In the genomic region with DNA sequence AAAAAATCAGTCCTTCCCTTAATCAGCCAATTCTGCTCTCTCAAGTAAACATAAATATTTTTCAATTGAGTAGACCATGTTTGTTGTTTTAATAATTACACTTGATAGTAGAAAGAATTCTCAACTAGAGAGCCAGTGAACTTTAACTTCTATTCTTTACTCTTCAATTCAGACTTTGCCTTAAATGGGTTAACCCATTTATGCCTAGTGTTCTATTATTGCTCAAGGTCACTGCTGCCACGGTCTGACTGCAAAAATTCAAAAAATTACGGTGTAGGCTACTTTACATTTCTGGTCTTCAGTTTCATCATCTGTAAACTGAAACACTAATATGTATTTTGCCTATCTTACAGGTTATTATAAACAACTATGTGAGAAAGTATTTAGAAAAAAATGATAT, we compare ENCODE assay signal across 21 cellular contexts.
DNase-seq lines count a peak whose midpoint lies in the region; ATAC-seq, FAIRE-seq and TF ChIP-seq lines count a peak whose summit lies in the region.
"Had no signal": no experiment of that assay in that cellular context is flagged by ENCODE, and none has a peak within 500 bp of the region (broad histone marks: within the 10 kb centered on the region; RNA-seq: fewer than 3 reads in every experiment).

No MANE protein-coding gene starts in this region.

- no peaks in the 10 kb centered on the region for H3K27me3 ChIP-seq in HepG2 (ENCODE audit: control insufficient read depth in 1 of 2, insufficient read depth in 2 of 2, low read length in 2 of 2)
- no peaks in the 10 kb centered on the region for H3K27me3 ChIP-seq in right lobe of liver
- H3K27me3 ChIP-seq in hepatocyte, result no peaks in the 10 kb centered on the region
- H3K27me3 ChIP-seq: BLaER1 had no signal

- DNase-seq in HepG2 (ENCODE audit: low spot score), result no peak
- DNase-seq in right lobe of liver, result no peak
- no peak for DNase-seq in memory B cell (ENCODE audit: low spot score in 2 of 2)
- no peak for DNase-seq in GF-D8 (lab: John Stamatoyannopoulos, UW)
- no peak for DNase-seq in hepatocyte (ENCODE audit: low spot score)
- DNase-seq: Calu3; CD4-positive, CD25-positive, alpha-beta regulatory T cell; COR-L47; DMS153; DND-41; GM23248; H7; HCEC 1CT had no signal

- POLR2A ChIA-PET in HepG2 (lab: Yijun Ruan, JAX), result no interaction called here

- no peak overlapping the region for H3K4me3 Mint-ChIP-seq in memory B cell
- H3K4me3 Mint-ChIP-seq: B cell; CD4-positive, CD25-positive, alpha-beta regulatory T cell had no signal

- TF ChIP-seq CTCF in HepG2 (CRISPR knock-in tag; IDR thresholded peaks at IDR 0.05) (no peak), right lobe of liver (IDR thresholded peaks at IDR 0.05) (no peak), hepatocyte (IDR thresholded peaks at IDR 0.05; ENCODE audit: poor library complexity) (no peak)

- H2AFZ ChIP-seq in HepG2 (ENCODE audit: low read length) (no peak overlapping the region), hepatocyte (no peak overlapping the region)
- H2AFZ ChIP-seq: GM23248 had no signal

- peaks cover 2% of the 10 kb centered on the region for H3K79me2 ChIP-seq in HepG2 (ENCODE audit: insufficient read depth, low read length)
- H3K79me2 ChIP-seq in hepatocyte, result no peaks in the 10 kb centered on the region

- in situ Hi-C loops in HepG2 (cut with HindIII; ENCODE audit: extremely low pct_ligation_motif_present, low pct_unique_long_range_greater_than_20kb), result no loop called here

- TF ChIP-seq EP300 in HepG2 (IDR thresholded peaks at IDR 0.05; ENCODE audit: low read depth in 2 of 2, low read length in 2 of 2) (no peak), HepG2 (CRISPR knock-in tag; IDR thresholded peaks at IDR 0.05; ENCODE audit: borderline replicate concordance) (no peak)

- H3K36me3 Mint-ChIP-seq in memory B cell, result peaks cover 33% of the 10 kb centered on the region

- H4K20me1 ChIP-seq in HepG2 (ENCODE audit: insufficient read depth, low read length) (no peaks in the 10 kb centered on the region), hepatocyte (ENCODE audit: insufficient read depth, poor library complexity, severe bottlenecking) (no peaks in the 10 kb centered on the region)
- H4K20me1 ChIP-seq: BLaER1 had no signal

- no peak overlapping the region for H3K9ac ChIP-seq in HepG2 (ENCODE audit: insufficient read depth, low read depth, low read length)
- H3K9ac ChIP-seq: BLaER1, GM23248 had no signal

- no peaks in the 10 kb centered on the region for H3K27me3 Mint-ChIP-seq in memory B cell
- H3K27me3 Mint-ChIP-seq: B cell; CD4-positive, CD25-positive, alpha-beta regulatory T cell had no signal

- peak overlapping the region; percentile 63 for H3K27ac Mint-ChIP-seq in memory B cell
- H3K27ac Mint-ChIP-seq: B cell had no signal

- CTCF ChIA-PET in HepG2 (lab: Yijun Ruan, JAX; ENCODE audit: low intra/inter-chr PET ratio, low total read pairs), result no interaction called here

- no peak for TF ChIP-seq RAD21 in HepG2 (CRISPR knock-in tag; IDR thresholded peaks at IDR 0.05)

- H3K4me3 ChIP-seq in HepG2 (replicated peaks in 1 of 3; ENCODE audit: insufficient read depth in 1 of 3, low read depth in 2 of 3, low read length in 3 of 3) (no peak overlapping the region), right lobe of liver (no peak overlapping the region), hepatocyte (no peak overlapping the region)
- H3K4me3 ChIP-seq: BLaER1, GM12878, GM23248 had no signal

- H3K4me1 Mint-ChIP-seq in memory B cell, result no peaks in the 10 kb centered on the region
- H3K4me1 Mint-ChIP-seq: B cell had no signal

- TF ChIP-seq POLR2A in HepG2 (IDR thresholded peaks at IDR 0.05; ENCODE audit: insufficient read depth in 1 of 2, low read depth in 2 of 2, low read length in 2 of 2) (no peak), right lobe of liver (IDR thresholded peaks at IDR 0.05) (no peak)

- H3K36me3 ChIP-seq in HepG2 (replicated peaks in 1 of 2; ENCODE audit: control insufficient read depth in 1 of 2, insufficient read depth in 2 of 2, low read length in 2 of 2) (peaks cover 9 to 68% of the 10 kb centered on the region in 2 experiments), right lobe of liver (peaks cover 0 to 21% (median 2%) of the 10 kb centered on the region in 4 donors), hepatocyte (replicated peaks; ENCODE audit: insufficient read depth, low read depth) (no peaks in the 10 kb centered on the region)

- H3K9me3 Mint-ChIP-seq in memory B cell, result no peaks in the 10 kb centered on the region
- H3K9me3 Mint-ChIP-seq: CD4-positive, CD25-positive, alpha-beta regulatory T cell had no signal

- peaks cover 13% of the 10 kb centered on the region for H3K4me1 ChIP-seq in HepG2 (ENCODE audit: insufficient read depth, low read length)
- H3K4me1 ChIP-seq in right lobe of liver, result peaks cover 0 to 14% (median 4%) of the 10 kb centered on the region in 4 donors
- H3K4me1 ChIP-seq in hepatocyte (ENCODE audit: insufficient read depth), result no peaks in the 10 kb centered on the region
- H3K4me1 ChIP-seq: BLaER1 had no signal

- WGBS in HepG2 (ENCODE audit: low lambda C conversion rate), result 53% methylated on average over 2 of the region's 2 CpGs
- WGBS in right lobe of liver (ENCODE audit: insufficient coverage, low coverage, low lambda C conversion rate, missing lambda C conversion rate), result 23% methylated on average over 2 of the region's 2 CpGs
- 70% methylated on average over 2 of the region's 2 CpGs for WGBS in hepatocyte (ENCODE audit: low lambda C conversion rate, missing lambda C conversion rate)

- FAIRE-seq in HepG2 (lab: Jason Lieb, UNC) (no peak), islet of Langerhans (lab: Jason Lieb, UNC) (peak; percentile 71)
- FAIRE-seq: A204.1, GM12878, H1 had no signal

- intact Hi-C loops in HepG2 (cut with micrococcal nuclease; ENCODE audit: unreplicated experiment) (loop anchor here (10.0 kb wide), 1 partner anchor 357 kb away; no protein-coding TSS in a partner anchor), right lobe of liver (cut with DNase I) (no loop called here)

- H3K27ac ChIP-seq in HepG2 (ENCODE audit: extremely low read length, insufficient read depth, low read length), result no peak overlapping the region
- H3K27ac ChIP-seq in right lobe of liver, result no peak overlapping the region
- H3K27ac ChIP-seq in hepatocyte, result no peak overlapping the region
- H3K27ac ChIP-seq: 22Rv1, BLaER1, C4-2B, GM23248 had no signal

- H3K4me2 ChIP-seq in HepG2 (ENCODE audit: low read depth, low read length) (no peak overlapping the region), hepatocyte (no peak overlapping the region)
- H3K4me2 ChIP-seq: BLaER1 had no signal

- no peaks in the 10 kb centered on the region for H3K9me3 ChIP-seq in HepG2 (ENCODE audit: low read length)
- H3K9me3 ChIP-seq in right lobe of liver, result no peaks in the 10 kb centered on the region
- no peaks in the 10 kb centered on the region for H3K9me3 ChIP-seq in hepatocyte (ENCODE audit: low read depth)
- H3K9me3 ChIP-seq: BLaER1 had no signal

- no TSS peak for BruUV-seq in HepG2 (replicated peaks; lab: Mats Ljungman, UMichigan)

- ATAC-seq in HepG2, result no peak
- ATAC-seq in right lobe of liver, result no peak
- no peak for ATAC-seq in memory B cell (ENCODE audit: low read depth)
- ATAC-seq: GM12878 had no signal

- no peaks in the 10 kb centered on the region for H3K9me2 ChIP-seq in hepatocyte (replicated peaks; ENCODE audit: insufficient read depth)

TF ChIP-seq in HepG2, 621 proteins besides CTCF, POLR2A, EP300 and RAD21:
- TF ChIP-seq ATF7 (IDR thresholded peaks at IDR 0.05) (no peak), ATF7 (CRISPR knock-in tag; IDR thresholded peaks at IDR 0.05) (no peak), TOE1 (CRISPR knock-in tag; IDR thresholded peaks at IDR 0.05) (no peak), NFE2L1 (CRISPR knock-in tag; IDR thresholded peaks at IDR 0.05; ENCODE audit: borderline replicate concordance) (no peak), ZNF652 (CRISPR knock-in tag; IDR thresholded peaks at IDR 0.05; ENCODE audit: borderline replicate concordance, low read depth) (peak; percentile 85), ZNF205 (CRISPR knock-in tag; IDR thresholded peaks at IDR 0.05) (peak; percentile 90)
